Comparison of ENCODE assay signal across 9 cellular contexts in the genomic region with DNA sequence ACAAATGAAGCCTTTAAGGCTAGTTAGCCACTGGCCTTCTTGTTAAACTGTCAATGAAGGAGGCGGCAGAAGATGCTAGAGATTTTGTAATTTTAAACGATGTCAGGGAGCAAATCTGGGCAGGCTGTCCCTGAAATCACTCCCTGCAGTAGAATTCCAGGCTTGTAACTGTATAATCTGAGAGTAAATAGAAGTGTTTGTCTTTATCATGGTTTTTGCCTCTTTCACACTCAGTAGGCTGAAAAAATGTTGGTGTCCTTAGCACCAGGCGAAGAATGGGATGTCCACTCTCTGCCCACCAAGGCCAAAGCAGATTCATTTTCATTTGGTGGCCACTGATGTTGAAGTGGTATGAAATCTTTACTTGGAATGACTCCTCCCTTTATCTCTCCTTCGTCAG.
"Had no signal": no experiment of that assay in that cellular context is flagged by ENCODE, and none has a peak within 500 bp of the region (broad histone marks: within the 10 kb centered on the region; RNA-seq: fewer than 3 reads in every experiment).

No MANE protein-coding gene starts in this region.

- H3K27ac ChIP-seq: HL-60, KMS-11 had no signal

- H3K4me2 ChIP-seq: KMS-11 had no signal

- H3K4me3 Mint-ChIP-seq: IgD-negative memory B cell had no signal

- H3K4me1 Mint-ChIP-seq: IgD-negative memory B cell had no signal

- FAIRE-seq: HTR-8/SVneo, K562 had no signal

- H3K4me3 ChIP-seq: K562 had no signal

- H3K36me3 Mint-ChIP-seq: IgD-negative memory B cell had no signal

- H3K27ac Mint-ChIP-seq: IgD-negative memory B cell had no signal

- H3K27me3 Mint-ChIP-seq: IgD-negative memory B cell had no signal

- H3K9ac ChIP-seq: KMS-11 had no signal

- ATAC-seq: K562 had no signal

- DNase-seq: IMR-90, Karpas-422, KBM-7, KG1 had no signal
